In genomic region chr2:232325324-232326273, GRCh38 we compare ENCODE assay signal across 8 cellular contexts. TPM values are rescaled to one million over a fixed set of nuclear protein-coding genes. Genes with fewer than 3 reads are reported as not detected.
DNase-seq lines count a peak whose midpoint lies in the region; ATAC-seq and TF ChIP-seq lines count a peak whose summit lies in the region.

No MANE protein-coding gene starts in this region.

- H2BK5ac ChIP-seq in IMR-90 (ENCODE audit: low read depth, low read length, poor library complexity, severe bottlenecking), result no peak overlapping the region

- no peak overlapping the region for H3K23ac ChIP-seq in IMR-90 (ENCODE audit: low read depth, low read length)

- DNase-seq in DMS53 treated with DMSO at 0.1 percent for 48 hours (lab: John Stamatoyannopoulos, UW; ENCODE audit: unreplicated experiment) (peak; percentile 10), IMR-90 (peak; percentile 12), fibroblast of mammary gland (ENCODE audit: low read depth) (peak; percentile 25), omental fat pad (ENCODE audit: low spot score) (no peak), NCI-H2107 treated with DMSO at 0.1 percent for 48 hours (lab: John Stamatoyannopoulos, UW; ENCODE audit: unreplicated experiment) (no peak)
- DNase-seq in activated CD8-positive, alpha-beta memory T cell treated with anti-CD3 and anti-CD28 coated beads, Interleukin-2, amount 50 U/mL, for 4 hours, result peak; percentile 58

- no peaks in the 10 kb centered on the region for H3K36me3 ChIP-seq in IMR-90 (ENCODE audit: control insufficient read depth, insufficient read depth, low read length)

- H4K20me1 ChIP-seq in IMR-90 (ENCODE audit: insufficient read depth, low read length), result peaks cover 12% of the 10 kb centered on the region

- no TSS peak for BruUV-seq in IMR-90 (replicated peaks; lab: Mats Ljungman, UMichigan)

- H2BK20ac ChIP-seq in IMR-90 (ENCODE audit: low read depth, low read length), result no peak overlapping the region

- no peak overlapping the region for H3K9ac ChIP-seq in IMR-90 (ENCODE audit: low read depth, low read length)

- intact Hi-C loops in IMR-90 (cut with micrococcal nuclease), result loop anchor here (5.0 kb wide), 2 partner anchors 117 to 183 kb away; no protein-coding TSS in a partner anchor

- no peak overlapping the region for H4K5ac ChIP-seq in IMR-90 (ENCODE audit: low read depth, low read length)

- H2AK5ac ChIP-seq in IMR-90 (ENCODE audit: low read depth, low read length), result no peak overlapping the region

- no peak overlapping the region for H2BK120ac ChIP-seq in IMR-90 (ENCODE audit: low read depth, low read length)

- no peak overlapping the region for H2AK9ac ChIP-seq in IMR-90 (replicated peaks; ENCODE audit: low read depth, low read length, poor library complexity)

- H4K8ac ChIP-seq in IMR-90 (ENCODE audit: low read depth in 2 of 2, low read length in 2 of 2), result no peak overlapping the region

- in situ Hi-C loops in IMR-90 (cut with MboI; ENCODE audit: low sequenced_read_pairs), result no loop called here

- TF ChIP-seq POLR2A in IMR-90 (IDR thresholded peaks at IDR 0.05; ENCODE audit: low read depth, low read length), result no peak

- no peak overlapping the region for H3K14ac ChIP-seq in IMR-90 (replicated peaks; ENCODE audit: low read depth, low read length)

- TF ChIP-seq RAD21 in IMR-90 (IDR thresholded peaks at IDR 0.05; ENCODE audit: low read length), result peak; percentile 37

- WGBS in IMR-90 (ENCODE audit: extremely low coverage in 2 of 2, insufficient read length in 1 of 2), 2 experiments, result 61% methylated on average over 3 of the region's 24 CpGs; no CpG with 5 or more reads in 1 of the 2 experiments

- dilution Hi-C loops in IMR-90 (cut with HindIII; ENCODE audit: low sequenced_read_pairs, unreplicated experiment), result no loop called here

- POLR2A ChIA-PET in IMR-90 (lab: Charles Lee; ENCODE audit: unreplicated experiment), result no interaction called here

- ATAC-seq in IMR-90 (ENCODE audit: low read depth) (peak; percentile 92), omental fat pad (ENCODE audit: low FRiP score) (peak; percentile 26), HG03520 (IDR thresholded peaks at IDR 0.05; ENCODE audit: unreplicated experiment) (no peak), GM21515 (IDR thresholded peaks at IDR 0.05; ENCODE audit: unreplicated experiment) (no peak)

- H2BK15ac ChIP-seq in IMR-90 (ENCODE audit: low read depth, low read length), result no peak overlapping the region

- H4K91ac ChIP-seq in IMR-90 (ENCODE audit: insufficient read depth, low read depth, low read length), result no peak overlapping the region

- H3K18ac ChIP-seq in IMR-90 (ENCODE audit: low read depth, low read length), result no peak overlapping the region

- CTCF ChIA-PET in IMR-90 (lab: Yijun Ruan, JAX), result interaction anchor here (0.6 to 1.4 kb wide), 3 partner anchors 17 to 449 kb away, joined by 3 to 5 read pairs (median 3); no protein-coding TSS in a partner anchor

- no peak overlapping the region for H3K4me3 ChIP-seq in IMR-90 (ENCODE audit: insufficient read depth, low read depth, low read length)
- no peak overlapping the region for H3K4me3 ChIP-seq in fibroblast of mammary gland (ENCODE audit: control insufficient read depth, low read depth, low read length)

- H3K4me2 ChIP-seq in IMR-90 (ENCODE audit: low read depth, low read length), result no peak overlapping the region

- no peak overlapping the region for H2AFZ ChIP-seq in IMR-90 (replicated peaks; ENCODE audit: low read length, poor library complexity)

- no peaks in the 10 kb centered on the region for H3K4me1 ChIP-seq in IMR-90 (ENCODE audit: control insufficient read depth, insufficient read depth, low read length)

- no peaks in the 10 kb centered on the region for H3K79me1 ChIP-seq in IMR-90 (ENCODE audit: low read depth in 1 of 2, low read length in 2 of 2)

- H3K9me3 ChIP-seq in IMR-90 (ENCODE audit: control insufficient read depth, insufficient read depth, low read length), result no peaks in the 10 kb centered on the region

- TF ChIP-seq CTCF in IMR-90 (conservative IDR thresholded peaks at IDR 0.05; ENCODE audit: low read depth, low read length) (peak; percentile 25), fibroblast of mammary gland (conservative IDR thresholded peaks at IDR 0.05; ENCODE audit: control insufficient read depth, insufficient read depth, low read depth, low read length) (peak; percentile 20), omental fat pad (IDR thresholded peaks at IDR 0.05) (no peak)

- H3K4ac ChIP-seq in IMR-90 (ENCODE audit: low read depth, low read length), result no peak overlapping the region

- H3K9me1 ChIP-seq in IMR-90 (ENCODE audit: insufficient read depth, low read length), result no peaks in the 10 kb centered on the region

- H3K56ac ChIP-seq in IMR-90 (ENCODE audit: extremely low read depth, insufficient read depth, low read length), result no peak overlapping the region

- H3K27ac ChIP-seq in IMR-90 (ENCODE audit: insufficient read depth, low read length), result no peak overlapping the region

- H3K27me3 ChIP-seq in IMR-90 (ENCODE audit: control insufficient read depth, insufficient read depth, low read length), result no peaks in the 10 kb centered on the region

TF ChIP-seq in IMR-90, 13 proteins besides CTCF, POLR2A, EP300 and RAD21:
- TF ChIP-seq MAFK (IDR thresholded peaks at IDR 0.05; ENCODE audit: low read depth, low read length) (no peak), FOS (IDR thresholded peaks at IDR 0.05; ENCODE audit: low read depth, low read length) (no peak), CHD1 (IDR thresholded peaks at IDR 0.05; ENCODE audit: low read depth, low read length) (no peak), SMC3 (IDR thresholded peaks at IDR 0.05; ENCODE audit: low read depth, low read length) (0 out of 2 replicates have a peak, but pooled peaks have one; percentile 16), USF2 (IDR thresholded peaks at IDR 0.05; ENCODE audit: low read depth, low read length) (no peak), RFX5 (IDR thresholded peaks at IDR 0.05; ENCODE audit: low read depth, low read length) (no peak), MXI1 (IDR thresholded peaks at IDR 0.05; ENCODE audit: borderline replicate concordance, low read depth, low read length) (no peak)
TF ChIP-seq in IMR-90: peak in this region for 1.

RNA-seq across cellular contexts. Expression of gene ALPP, which starts 53.0 kb away (rescaled TPM):
- not detected in 2 replicates for total RNA-seq in IMR-90 (2012; rRNA removed)
- not detected in 2 replicates for polyA plus RNA-seq in IMR-90 (2012; rRNA removed)
- polyA plus RNA-seq in IMR-90 (2012; cell fraction: cytosol; rRNA removed), result not detected in 2 replicates
- not detected in 2 replicates for polyA plus RNA-seq in IMR-90 (2012; cell fraction: nucleus; rRNA removed; ENCODE audit: low replicate concordance)
- not detected for total RNA-seq in omental fat pad

Comparison
In these comparisons a context has a peak if more than half of its experiments do, and no peak if none do; other contexts are left out.
1. DNase-seq: peak in DMS53 treated with DMSO at 0.1 percent for 48 hours (single experiment), IMR-90 (single experiment), activated CD8-positive, alpha-beta memory T cell treated with anti-CD3 and anti-CD28 coated beads, Interleukin-2, amount 50 U/mL, for 4 hours (single experiment) and fibroblast of mammary gland (single experiment); none in omental fat pad (single experiment) and NCI-H2107 treated with DMSO at 0.1 percent for 48 hours (single experiment).
2. ATAC-seq: peak in IMR-90 (single experiment) and omental fat pad (single experiment); none in HG03520 (single experiment) and GM21515 (single experiment).
3. CTCF ChIP-seq: peak in IMR-90 (single experiment) and fibroblast of mammary gland (single experiment); none in omental fat pad (0 of 3).